In genomic region chr1:219560856-219561255, GRCh38 we compare ENCODE assay signal across 31 cellular contexts. TPM values are rescaled to one million over a fixed set of nuclear protein-coding genes. Genes with fewer than 3 reads are reported as not detected.
"Had no signal": no experiment of that assay in that cellular context is flagged by ENCODE, and none has a peak within 500 bp of the region (broad histone marks: within the 10 kb centered on the region; RNA-seq: fewer than 3 reads in every experiment).

No MANE protein-coding gene starts in this region.

- DNase-seq: cerebellar nuclear complex; cortex of kidney; effector memory CD8-positive, alpha-beta T cell; erythroblast; esophagus squamous epithelium; hypothalamus; immature natural killer cell; islet precursor cell; kidney glomerular epithelial cell; left colon; left ventricle myocardium superior; lower lobe of right lung; pancreas; right cardiac atrium; stimulated activated CD4-positive, alpha-beta T cell treated with anti-CD3 and anti-CD28 coated beads, Interleukin-12 subunit alpha, Interleukin-12 subunit beta, amount 100 ng/mL, for 4 hours; stimulated activated CD4-positive, alpha-beta T cell treated with anti-CD3 and anti-CD28 coated beads, Interleukin-1b, Interleukin-23, amount 100 ng/mL, for 48 hours; stimulated activated CD4-positive, alpha-beta T cell treated with anti-CD3 and anti-CD28 coated beads, Interleukin-4, amount 100 ng/mL, for 1 hour; stimulated activated CD8-positive, alpha-beta memory T cell treated with anti-CD3 and anti-CD28 coated beads, Interleukin-4, amount 100 ng/mL, for 48 hours; stimulated activated naive CD4-positive, alpha-beta T cell; stimulated activated naive CD8-positive, alpha-beta T cell treated with anti-CD3 and anti-CD28 coated beads, Interleukin-15, amount 100 ng/mL, for 72 hours; transverse colon; upper lobe of right lung; uterus had no signal

- H3K36me3 ChIP-seq: esophagus squamous epithelium, lower lobe of right lung, neutrophil, pancreas, suprapubic skin, transverse colon, upper lobe of right lung, uterus had no signal

- H3K27ac ChIP-seq: esophagus squamous epithelium, lower lobe of right lung, neutrophil, pancreas, suprapubic skin, transverse colon, upper lobe of right lung, uterus had no signal

- FAIRE-seq: frontal cortex, pancreas had no signal

- H3K27me3 Mint-ChIP-seq: effector memory CD8-positive, alpha-beta T cell; natural killer cell treated with Interleukin-12 subunit alpha and Interleukin-12 subunit beta and Interleukin-15 and Interleukin-18, amount 100 ng/mL, for 72 hours; stimulated activated naive CD8-positive, alpha-beta T cell treated with anti-CD3 and anti-CD28 coated beads, Interleukin-15, amount 100 ng/mL, for 72 hours had no signal

- H3K4me1 Mint-ChIP-seq: immature natural killer cell; stimulated activated naive CD8-positive, alpha-beta T cell treated with anti-CD3 and anti-CD28 coated beads, Interleukin-15, amount 100 ng/mL, for 72 hours had no signal

- H3K36me3 Mint-ChIP-seq: immature natural killer cell; natural killer cell treated with Interleukin-12 subunit alpha and Interleukin-12 subunit beta and Interleukin-15 and Interleukin-18, amount 100 ng/mL, for 72 hours had no signal

- H3K27ac Mint-ChIP-seq: effector memory CD8-positive, alpha-beta T cell; immature natural killer cell; natural killer cell treated with Interleukin-12 subunit alpha and Interleukin-12 subunit beta and Interleukin-15 and Interleukin-18, amount 100 ng/mL, for 72 hours; stimulated activated naive CD8-positive, alpha-beta T cell treated with anti-CD3 and anti-CD28 coated beads, Interleukin-15, amount 100 ng/mL, for 72 hours had no signal

- H3K4me3 Mint-ChIP-seq: effector memory CD8-positive, alpha-beta T cell; immature natural killer cell; natural killer cell treated with Interleukin-12 subunit alpha and Interleukin-12 subunit beta and Interleukin-15 and Interleukin-18, amount 100 ng/mL, for 72 hours; stimulated activated naive CD8-positive, alpha-beta T cell treated with anti-CD3 and anti-CD28 coated beads, Interleukin-15, amount 100 ng/mL, for 72 hours had no signal

- H3K4me1 ChIP-seq: lower lobe of right lung, transverse colon, upper lobe of right lung, uterus had no signal

- H3K27me3 ChIP-seq: esophagus squamous epithelium, neutrophil, pancreas, suprapubic skin, transverse colon, upper lobe of right lung, uterus had no signal

- H3K9me3 ChIP-seq: esophagus squamous epithelium, lower lobe of right lung, neutrophil, pancreas, suprapubic skin, transverse colon, upper lobe of right lung, uterus had no signal

- ATAC-seq: effector memory CD8-positive, alpha-beta T cell; left colon; left ventricle myocardium superior; lower lobe of right lung; natural killer cell treated with Interleukin-12 subunit alpha and Interleukin-12 subunit beta and Interleukin-15 and Interleukin-18, amount 100 ng/mL, for 72 hours; pancreas; right cardiac atrium; stimulated activated naive CD8-positive, alpha-beta T cell treated with anti-CD3 and anti-CD28 coated beads, Interleukin-15, amount 100 ng/mL, for 72 hours; upper lobe of right lung had no signal

- H3K4me3 ChIP-seq: esophagus squamous epithelium, lower lobe of right lung, pancreas, skin epidermis, suprapubic skin, transverse colon, upper lobe of right lung, uterus had no signal

RNA-seq across cellular contexts. Expression of gene ZC3H11B, which starts 52.0 kb away (rescaled TPM):
- total RNA-seq: esophagus squamous epithelium; fibroblast of villous mesenchyme; frontal cortex; left colon; natural killer cell treated with Interleukin-12 subunit alpha and Interleukin-12 subunit beta and Interleukin-15 and Interleukin-18, amount 100 ng/mL, for 72 hours; omental fat pad; posterior vena cava; right cardiac atrium; transverse colon; upper lobe of right lung had no signal
- polyA plus RNA-seq: immature natural killer cell, pancreas, right cardiac atrium had no signal
